Comparison of ENCODE assay signal across 10 cellular contexts in genomic region chr5:82347213-82347947, GRCh38.
DNase-seq lines count a peak whose midpoint lies in the region; FAIRE-seq and TF ChIP-seq lines count a peak whose summit lies in the region.
"Had no signal": no experiment of that assay in that cellular context is flagged by ENCODE, and none has a peak within 500 bp of the region (broad histone marks: within the 10 kb centered on the region; RNA-seq: fewer than 3 reads in every experiment).

No MANE protein-coding gene starts in this region.

- no peaks in the 10 kb centered on the region for H3K27me3 Mint-ChIP-seq in astrocyte (ENCODE audit: low read depth, unreplicated experiment)

- H3K4me3 ChIP-seq in KMS-11 (IDR thresholded peaks at IDR 0.05; ENCODE audit: insufficient read depth, low read depth, low read length) (no peak overlapping the region), astrocyte (ENCODE audit: insufficient read depth, low read depth, low read length) (no peak overlapping the region)

- H3K4me2 ChIP-seq in KMS-11, result 0 out of 2 replicates have a peak overlapping the region, but pooled peaks have one; percentile 1
- H3K4me2 ChIP-seq in astrocyte (ENCODE audit: low read length), result peak overlapping the region; percentile 66

- H3K4me1 ChIP-seq in KMS-11 (ENCODE audit: low read depth, poor library complexity, severe bottlenecking) (peaks cover 27% of the 10 kb centered on the region), astrocyte (ENCODE audit: insufficient read depth, low read length) (peaks cover 25% of the 10 kb centered on the region)

- H3K9ac ChIP-seq in KMS-11 (peak overlapping the region; percentile 26; the same call in 1 of the 2 replicates), astrocyte (ENCODE audit: low read length) (peak overlapping the region; percentile 58)

- no peaks in the 10 kb centered on the region for H3K36me3 ChIP-seq in KMS-11 (ENCODE audit: insufficient read depth)
- H3K36me3 ChIP-seq in astrocyte (ENCODE audit: insufficient read depth, low read length), result no peaks in the 10 kb centered on the region

- H3K27me3 ChIP-seq in KMS-11 (ENCODE audit: insufficient read depth, low read depth), result no peaks in the 10 kb centered on the region
- no peaks in the 10 kb centered on the region for H3K27me3 ChIP-seq in astrocyte (ENCODE audit: insufficient read depth, low read length)

- H3K27ac ChIP-seq in KMS-11 (peak overlapping the region; percentile 66), astrocyte (ENCODE audit: low read depth, low read length) (peak overlapping the region; percentile 73), substantia nigra (ENCODE audit: low read depth, low read length, poor library complexity, severe bottlenecking) (peak overlapping the region; percentile 87)

- in situ Hi-C loops in GM13977 (cut with MboI; ENCODE audit: low pct_unique_long_range_greater_than_20kb, low sequenced_read_pairs, unreplicated experiment), result no loop called here
- in situ Hi-C loops in GM13976 (cut with MboI; ENCODE audit: low sequenced_read_pairs, unreplicated experiment), result no loop called here

- no peak overlapping the region for H3K4me3 Mint-ChIP-seq in astrocyte (ENCODE audit: unreplicated experiment)

- H3K27ac Mint-ChIP-seq in astrocyte (ENCODE audit: unreplicated experiment), result peak overlapping the region; percentile 90

- H3K9me3 Mint-ChIP-seq in astrocyte (ENCODE audit: unreplicated experiment), result no peaks in the 10 kb centered on the region

- DNase-seq in astrocyte (ENCODE audit: low read depth), result peak; percentile 94
- DNase-seq in iPS-NIHi7 (ENCODE audit: extremely low spot score), result peak; percentile 35
- DNase-seq in substantia nigra (lab: John Stamatoyannopoulos, UW), result peak in 45 of 49 donors; percentile 5 to 79 (median 49)
- no peak for DNase-seq in stimulated activated CD4-positive, alpha-beta T cell treated with anti-CD3 and anti-CD28 coated beads, Interleukin-12 subunit alpha, Interleukin-12 subunit beta, amount 100 ng/mL, for 4 hours
- no peak for DNase-seq in GM13977 (ENCODE audit: low spot score)
- DNase-seq in GM13976 (ENCODE audit: low spot score), result no peak
- DNase-seq: mesendoderm, NCI-H1092 had no signal

- H4K20me1 ChIP-seq in KMS-11 (ENCODE audit: insufficient read depth), result no peaks in the 10 kb centered on the region; the same call in 1 of the 2 replicates
- H4K20me1 ChIP-seq in astrocyte (ENCODE audit: insufficient read depth, low read length), result no peaks in the 10 kb centered on the region

- TF ChIP-seq CTCF in KMS-11 (conservative IDR thresholded peaks at IDR 0.05; ENCODE audit: low read depth, low read length), result no peak
- TF ChIP-seq CTCF in astrocyte (IDR thresholded peaks at IDR 0.05; ENCODE audit: insufficient read depth, low read depth, low read length), result no peak
- TF ChIP-seq CTCF in GM13977 (IDR thresholded peaks at IDR 0.05; ENCODE audit: extremely low read depth, insufficient read depth, missing control alignments), result no peak
- no peak for TF ChIP-seq CTCF in GM13976 (IDR thresholded peaks at IDR 0.05; ENCODE audit: borderline replicate concordance, control extremely low read depth, extremely low read depth, insufficient read depth, missing control alignments)

- no peaks in the 10 kb centered on the region for H3K9me3 ChIP-seq in astrocyte (ENCODE audit: insufficient read depth, low read depth, low read length)

- peaks cover 30% of the 10 kb centered on the region for H3K4me1 Mint-ChIP-seq in astrocyte (ENCODE audit: low read depth, unreplicated experiment)

- peak; percentile 13 for FAIRE-seq in astrocyte (lab: Jason Lieb, UNC)
- FAIRE-seq: urothelium cell line had no signal

- H3K36me3 Mint-ChIP-seq in astrocyte (ENCODE audit: low read depth, unreplicated experiment), result no peaks in the 10 kb centered on the region

- H3K79me2 ChIP-seq in KMS-11 (ENCODE audit: insufficient read depth, low read depth) (no peaks in the 10 kb centered on the region), astrocyte (ENCODE audit: insufficient read depth, low read length) (no peaks in the 10 kb centered on the region)

- H2AFZ ChIP-seq in KMS-11 (ENCODE audit: low read depth) (peak overlapping the region; percentile 34), astrocyte (ENCODE audit: low read depth, low read length) (peak overlapping the region; percentile 82)

Comparison
In these comparisons a context has a peak if more than half of its experiments do, and no peak if none do; other contexts are left out.
1. DNase-seq: peak in astrocyte (single experiment), iPS-NIHi7 (single experiment) and substantia nigra (45 of 49); none in stimulated activated CD4-positive, alpha-beta T cell treated with anti-CD3 and anti-CD28 coated beads, Interleukin-12 subunit alpha, Interleukin-12 subunit beta, amount 100 ng/mL, for 4 hours (single experiment), GM13977 (single experiment) and GM13976 (single experiment).
2. Peak in every context shown above with its lines, with median percentiles within 50 percentile points of each other: H3K27ac ChIP-seq.